In the genomic region with DNA sequence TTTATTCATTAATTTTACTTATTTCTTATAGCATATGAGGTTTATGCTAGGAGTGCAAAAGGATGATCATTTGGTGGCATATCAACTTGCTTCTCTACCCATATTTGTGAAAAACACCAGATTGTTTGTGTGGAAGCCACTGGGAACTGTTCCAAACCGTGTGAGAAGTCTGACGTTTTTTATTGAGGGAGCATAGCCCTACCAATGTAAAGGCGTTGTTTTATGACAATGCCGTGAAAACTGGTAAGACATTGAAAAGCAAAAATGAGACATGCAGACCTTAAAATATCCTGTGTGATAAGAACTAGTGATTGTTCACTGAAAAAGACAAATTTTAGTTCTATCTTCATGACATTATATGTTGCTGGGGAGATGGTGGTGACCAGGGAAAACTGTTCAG, we compare ENCODE assay signal across 30 cellular contexts.
"Had no signal": no experiment of that assay in that cellular context is flagged by ENCODE, and none has a peak within 500 bp of the region (broad histone marks: within the 10 kb centered on the region; RNA-seq: fewer than 3 reads in every experiment).

No MANE protein-coding gene starts in this region.

- DNase-seq: activated B cell treated with CpG ODN at 0.5 μM for 24 hours; activated CD4-positive, alpha-beta memory T cell treated with anti-CD3 and anti-CD28 coated beads for 36 hours; activated CD4-positive, alpha-beta T cell treated with anti-CD3 and anti-CD28 coated beads for 4 hours; activated CD4-positive, alpha-beta T cell treated with anti-CD3 and anti-CD28 coated beads, Interleukin-2, amount 50 U/mL, for 1 hour; activated CD4-positive, CD25-positive, alpha-beta regulatory T cell treated with anti-CD3 and anti-CD28 coated beads, Interleukin-2, amount 50 U/mL, for 72 hours; activated CD8-positive, alpha-beta memory T cell treated with anti-CD3 and anti-CD28 coated beads, Interleukin-2, amount 50 U/mL, for 4 hours; activated effector memory CD4-positive, alpha-beta T cell treated with Interleukin-2 at 50 U/mL for 16 hours; activated naive CD4-positive, alpha-beta T cell treated with anti-CD3 and anti-CD28 coated beads, Interleukin-2, amount 10 ng/mL, durations not matched to agents 7 days and 5 days; activated naive CD8-positive, alpha-beta T cell treated with anti-CD3 and anti-CD28 coated beads, Interleukin-2, amount 50 U/mL, for 24 hours; activated T-cell treated with anti-CD3 and anti-CD28 coated beads for 4 hours; activated T-cell treated with anti-CD3 and anti-CD28 coated beads, Interleukin-2, amount 50 U/mL, for 48 hours; anterior cingulate cortex; Karpas-422; NCI-H1105; NCI-H1417 treated with DMSO at 0.1 percent for 48 hours; NCI-H2029 treated with DMSO at 0.1 percent for 48 hours; NCI-H2171 treated with DMSO at 0.1 percent for 48 hours; NCI-H2227 treated with DMSO at 0.1 percent for 48 hours; NCI-H446; NCI-H524; NCI-H69; NK-92 treated with Interleukin-12 subunit alpha and Interleukin-12 subunit beta, amount 100 ng/mL, for 24 hours; PC-3; Peyer's patch; RPMI8226; SHP77 treated with DMSO at 0.1 percent for 48 hours; SW 1271; T-helper 1 cell; T-helper 2 cell; T-helper 9 cell had no signal
